Comparison of ENCODE assay signal across 9 cellular contexts in genomic region chr1:151988405-151988851, GRCh38.
DNase-seq lines count a peak whose midpoint lies in the region; TF ChIP-seq lines count a peak whose summit lies in the region.
"Had no signal": no experiment of that assay in that cellular context is flagged by ENCODE, and none has a peak within 500 bp of the region (broad histone marks: within the 10 kb centered on the region; RNA-seq: fewer than 3 reads in every experiment).

No MANE protein-coding gene starts in this region.

- peaks cover 59% of the 10 kb centered on the region for H3K4me1 Mint-ChIP-seq in dendritic cell treated with granulocyte-macrophage colony-stimulating factor and Interleukin-4, amounts not matched to agents 40 ng/mL and 50 ng/mL, for 4 days (ENCODE audit: low read depth)
- H3K4me1 Mint-ChIP-seq in nephron progenitor cell, result peaks cover 55% of the 10 kb centered on the region

- H3K27me3 Mint-ChIP-seq in dendritic cell treated with granulocyte-macrophage colony-stimulating factor and Interleukin-4, amounts not matched to agents 40 ng/mL and 50 ng/mL, for 4 days, result no peaks in the 10 kb centered on the region
- peaks cover 5% of the 10 kb centered on the region for H3K27me3 Mint-ChIP-seq in nephron progenitor cell (ENCODE audit: low read depth, poor library complexity)

- H3K4me3 Mint-ChIP-seq in dendritic cell treated with granulocyte-macrophage colony-stimulating factor and Interleukin-4, amounts not matched to agents 40 ng/mL and 50 ng/mL, for 4 days, result peak overlapping the region; percentile 62
- no peak overlapping the region for H3K4me3 Mint-ChIP-seq in nephron progenitor cell

- H3K27ac Mint-ChIP-seq in dendritic cell treated with granulocyte-macrophage colony-stimulating factor and Interleukin-4, amounts not matched to agents 40 ng/mL and 50 ng/mL, for 4 days, result peak overlapping the region; percentile 97
- peak overlapping the region; percentile 92 for H3K27ac Mint-ChIP-seq in nephron progenitor cell

- TF ChIP-seq CTCF in nephron progenitor cell (IDR thresholded peaks at IDR 0.05), result no peak

- H3K9me3 Mint-ChIP-seq in dendritic cell treated with granulocyte-macrophage colony-stimulating factor and Interleukin-4, amounts not matched to agents 40 ng/mL and 50 ng/mL, for 4 days, result no peaks in the 10 kb centered on the region
- H3K9me3 Mint-ChIP-seq in nephron progenitor cell, result no peaks in the 10 kb centered on the region

- intact Hi-C loops in dendritic cell treated with granulocyte-macrophage colony-stimulating factor and Interleukin-4, amounts not matched to agents 40 ng/mL and 50 ng/mL, for 4 days (cut with micrococcal nuclease), result loop anchor here (2.0 kb wide), 1 partner anchor 16 kb away; no protein-coding TSS in a partner anchor

- DNase-seq in COLO829 (ENCODE audit: low spot score), result peak; percentile 73
- peak; percentile 57 for DNase-seq in MV-4-11 (lab: John Stamatoyannopoulos, UW)
- no peak for DNase-seq in nephron progenitor cell
- no peak for DNase-seq in SKM-1 treated with dmso at 0.1 percent for 144 hours (lab: John Stamatoyannopoulos, UW; ENCODE audit: unreplicated experiment)
- no peak for DNase-seq in SHP77 treated with DMSO at 0.1 percent for 48 hours (lab: John Stamatoyannopoulos, UW)
- no peak for DNase-seq in NCI-H1436 treated with DMSO at 0.1 percent for 48 hours (lab: John Stamatoyannopoulos, UW)
- no peak for DNase-seq in activated CD4-positive, alpha-beta T cell treated with anti-CD3 and anti-CD28 coated beads, Interleukin-2, amount 50 U/mL, for 48 hours
- DNase-seq: NCI-H1694 treated with DMSO at 0.1 percent for 48 hours had no signal

- H3K36me3 Mint-ChIP-seq in dendritic cell treated with granulocyte-macrophage colony-stimulating factor and Interleukin-4, amounts not matched to agents 40 ng/mL and 50 ng/mL, for 4 days (ENCODE audit: low read depth), result peaks cover 90% of the 10 kb centered on the region
- peaks cover 23% of the 10 kb centered on the region for H3K36me3 Mint-ChIP-seq in nephron progenitor cell (ENCODE audit: low read depth)

Comparison
In these comparisons a context has a peak if more than half of its experiments do, and no peak if none do; other contexts are left out.
1. DNase-seq: peak in COLO829 (single experiment) and MV-4-11 (single experiment); none in nephron progenitor cell (single experiment), SKM-1 treated with dmso at 0.1 percent for 144 hours (single experiment), SHP77 treated with DMSO at 0.1 percent for 48 hours (single experiment), NCI-H1436 treated with DMSO at 0.1 percent for 48 hours (single experiment) and activated CD4-positive, alpha-beta T cell treated with anti-CD3 and anti-CD28 coated beads, Interleukin-2, amount 50 U/mL, for 48 hours (0 of 2).